In the genomic region with DNA sequence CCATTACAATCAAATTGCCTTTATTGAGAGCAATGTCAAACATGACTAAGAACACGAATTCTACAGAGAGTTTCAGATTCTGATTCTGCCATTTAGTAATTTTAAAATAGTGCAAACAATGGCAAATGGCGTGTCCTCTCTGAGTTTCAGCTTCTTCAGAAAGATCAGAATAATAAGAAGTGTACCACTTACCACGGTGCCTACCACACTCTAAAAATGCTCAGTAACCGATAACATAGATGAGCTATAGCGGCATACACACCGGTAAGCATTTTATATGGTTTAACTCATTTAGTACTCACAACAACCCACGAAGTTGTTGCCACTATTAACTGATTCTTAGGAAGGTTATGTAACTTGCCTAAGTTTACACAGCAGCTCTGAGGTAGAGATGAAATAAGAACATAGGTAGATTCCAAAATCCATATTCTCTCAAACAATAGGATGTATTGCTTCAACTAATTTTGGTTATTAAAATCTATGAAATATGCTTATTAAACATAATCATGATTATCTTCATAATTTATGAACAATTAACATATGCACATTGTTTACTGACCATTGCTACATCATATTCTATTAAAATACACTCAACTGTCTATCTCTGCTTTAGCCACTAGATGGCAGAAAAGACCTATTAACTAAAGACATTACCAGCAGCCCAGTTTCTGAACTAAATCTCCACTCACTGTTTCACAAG, we compare ENCODE assay signal across 8 cellular contexts. TPM values are rescaled to one million over a fixed set of nuclear protein-coding genes. Genes with fewer than 3 reads are reported as not detected.
A peak's percentile ranks its signal among the peaks of the same experiment; 100 is the strongest.
DNase-seq lines count a peak whose midpoint lies in the region; ATAC-seq and TF ChIP-seq lines count a peak whose summit lies in the region.

No MANE protein-coding gene starts in this region.

- 57 to 59% methylated on average over 7 of the region's 7 CpGs for WGBS in GM23248 (ENCODE audit: low coverage in 1 of 2, low lambda C conversion rate in 2 of 2, missing lambda C conversion rate in 2 of 2), 2 experiments

- TF ChIP-seq CTCF in OCI-LY1 (IDR thresholded peaks at IDR 0.05; ENCODE audit: low read length) (peak; percentile 74; the same call in 1 of the 2 replicates), mesothelial cell of epicardium (IDR thresholded peaks at IDR 0.05; ENCODE audit: unreplicated experiment) (peak; percentile 75)

- H3K4me2 ChIP-seq in GM23248 (ENCODE audit: unreplicated experiment) (no peak overlapping the region), OCI-LY1 (ENCODE audit: low read length) (no peak overlapping the region)

- H3K27me3 Mint-ChIP-seq in activated CD8-positive, alpha-beta memory T cell treated with anti-CD3 and anti-CD28 coated beads, Interleukin-2, amount 10 ng/mL, durations not matched to agents 7 days and 5 days, result no peaks in the 10 kb centered on the region
- no peaks in the 10 kb centered on the region for H3K27me3 Mint-ChIP-seq in mesothelial cell of epicardium (ENCODE audit: low read depth)

- H3K27ac ChIP-seq in GM23248, result no peak overlapping the region
- no peak overlapping the region for H3K27ac ChIP-seq in OCI-LY1 (ENCODE audit: low read depth, low read length, poor library complexity, severe bottlenecking)

- H3K79me2 ChIP-seq in GM23248 (ENCODE audit: insufficient read depth) (no peaks in the 10 kb centered on the region), OCI-LY1 (ENCODE audit: insufficient read depth, low read length) (no peaks in the 10 kb centered on the region)

- H3K9me2 ChIP-seq in GM23248 (ENCODE audit: insufficient read depth), result no peaks in the 10 kb centered on the region
- H3K9me2 ChIP-seq in OCI-LY1 (ENCODE audit: low read depth, low read length), result no peaks in the 10 kb centered on the region

- H3K4me3 Mint-ChIP-seq in activated CD8-positive, alpha-beta memory T cell treated with anti-CD3 and anti-CD28 coated beads, Interleukin-2, amount 10 ng/mL, durations not matched to agents 7 days and 5 days, result no peak overlapping the region
- H3K4me3 Mint-ChIP-seq in mesothelial cell of epicardium, result no peak overlapping the region

- H3K27me3 ChIP-seq in GM23248 (replicated peaks; ENCODE audit: insufficient read depth) (no peaks in the 10 kb centered on the region), OCI-LY1 (ENCODE audit: insufficient read depth, low read length) (no peaks in the 10 kb centered on the region)

- ATAC-seq in activated CD8-positive, alpha-beta memory T cell treated with anti-CD3 and anti-CD28 coated beads, Interleukin-2, amount 10 ng/mL, durations not matched to agents 7 days and 5 days, result peak; percentile 76

- TF ChIP-seq RAD21 in Ishikawa (IDR thresholded peaks at IDR 0.05; ENCODE audit: low read depth), result peak; percentile 78

- CTCF ChIA-PET in activated CD8-positive, alpha-beta memory T cell treated with anti-CD3 and anti-CD28 coated beads, Interleukin-2, amount 10 ng/mL, durations not matched to agents 7 days and 5 days (lab: Charles Lee), result interaction anchor here (0.7 to 2.8 kb wide), 3 partner anchors 12 to 398 kb away, joined by 3 to 20 read pairs (median 3); no protein-coding TSS in a partner anchor

- H3K36me3 ChIP-seq in GM23248 (ENCODE audit: low read depth) (no peaks in the 10 kb centered on the region), OCI-LY1 (ENCODE audit: insufficient read depth, low read length) (no peaks in the 10 kb centered on the region)

- in situ Hi-C loops in GM23248 (cut with MboI), result no loop called here

- H3K4me3 ChIP-seq in GM23248 (no peak overlapping the region), OCI-LY1 (ENCODE audit: low read depth, low read length, poor library complexity, severe bottlenecking) (no peak overlapping the region)

- no peak for DNase-seq in activated CD8-positive, alpha-beta memory T cell treated with anti-CD3 and anti-CD28 coated beads, Interleukin-2, amount 10 ng/mL, durations not matched to agents 7 days and 5 days
- DNase-seq in activated CD8-positive, alpha-beta memory T cell treated with anti-CD3 and anti-CD28 coated beads, Interleukin-2, amount 50 U/mL, for 48 hours, result no peak
- DNase-seq in GM23248, result peak; percentile 77
- DNase-seq in dermis blood vessel endothelial cell, result peak; percentile 72
- DNase-seq in mesothelial cell of epicardium (ENCODE audit: low spot score in 2 of 2, unreplicated experiment in 2 of 2), result no peak
- DNase-seq in GM19238 (ENCODE audit: insufficient read length, low spot score), result no peak

- no peak for TF ChIP-seq EP300 in Ishikawa (IDR thresholded peaks at IDR 0.05; ENCODE audit: borderline replicate concordance)

- H3K4me1 Mint-ChIP-seq in activated CD8-positive, alpha-beta memory T cell treated with anti-CD3 and anti-CD28 coated beads, Interleukin-2, amount 10 ng/mL, durations not matched to agents 7 days and 5 days, result no peaks in the 10 kb centered on the region
- no peaks in the 10 kb centered on the region for H3K4me1 Mint-ChIP-seq in mesothelial cell of epicardium

- H4K20me1 ChIP-seq in GM23248 (ENCODE audit: insufficient read depth) (no peaks in the 10 kb centered on the region), OCI-LY1 (ENCODE audit: insufficient read depth, low read length) (no peaks in the 10 kb centered on the region)

- no peak overlapping the region for H3K9ac ChIP-seq in GM23248
- no peak overlapping the region for H3K9ac ChIP-seq in OCI-LY1 (ENCODE audit: low read length)

- H2AFZ ChIP-seq in GM23248 (no peak overlapping the region), OCI-LY1 (ENCODE audit: low read length) (no peak overlapping the region)

- no peak overlapping the region for H3K27ac Mint-ChIP-seq in activated CD8-positive, alpha-beta memory T cell treated with anti-CD3 and anti-CD28 coated beads, Interleukin-2, amount 10 ng/mL, durations not matched to agents 7 days and 5 days
- no peak overlapping the region for H3K27ac Mint-ChIP-seq in mesothelial cell of epicardium

- H3K9me3 Mint-ChIP-seq in activated CD8-positive, alpha-beta memory T cell treated with anti-CD3 and anti-CD28 coated beads, Interleukin-2, amount 10 ng/mL, durations not matched to agents 7 days and 5 days (ENCODE audit: low read depth), result no peaks in the 10 kb centered on the region
- H3K9me3 Mint-ChIP-seq in mesothelial cell of epicardium, result peaks cover 4% of the 10 kb centered on the region

- H3K4me1 ChIP-seq in GM23248 (ENCODE audit: insufficient read depth), result no peaks in the 10 kb centered on the region
- H3K4me1 ChIP-seq in OCI-LY1 (ENCODE audit: insufficient read depth, low read length, severe bottlenecking), result no peaks in the 10 kb centered on the region

- no peaks in the 10 kb centered on the region for H3F3A ChIP-seq in GM23248 (ENCODE audit: insufficient read depth)
- no peaks in the 10 kb centered on the region for H3F3A ChIP-seq in OCI-LY1 (ENCODE audit: insufficient read depth, low read length)

- no peaks in the 10 kb centered on the region for H3K9me3 ChIP-seq in GM23248 (ENCODE audit: low read depth)
- H3K9me3 ChIP-seq in OCI-LY1 (ENCODE audit: low read length), result no peaks in the 10 kb centered on the region

- no peaks in the 10 kb centered on the region for H3K36me3 Mint-ChIP-seq in activated CD8-positive, alpha-beta memory T cell treated with anti-CD3 and anti-CD28 coated beads, Interleukin-2, amount 10 ng/mL, durations not matched to agents 7 days and 5 days
- no peaks in the 10 kb centered on the region for H3K36me3 Mint-ChIP-seq in mesothelial cell of epicardium

TF ChIP-seq in Ishikawa, 13 proteins besides CTCF, POLR2A, EP300 and RAD21:
- no peak for TF ChIP-seq REST (IDR thresholded peaks at IDR 0.05; ENCODE audit: low read depth)
- TF ChIP-seq TAF1 (IDR thresholded peaks at IDR 0.05; ENCODE audit: low read depth), result no peak
- TF ChIP-seq ZBTB7A (IDR thresholded peaks at IDR 0.05; ENCODE audit: low read depth), result no peak

RNA-seq across cellular contexts. Expression of gene SLC6A15, which starts 38.3 kb away (rescaled TPM):
- total RNA-seq in activated CD8-positive, alpha-beta memory T cell treated with anti-CD3 and anti-CD28 coated beads, Interleukin-2, amount 10 ng/mL, durations not matched to agents 7 days and 5 days, result not detected
- 2.6 and 3.2 TPM in 2 replicates for total RNA-seq in GM23248 (2014; rRNA removed; shearing (Covaris generic))
- 2.0 and 3.4 TPM in 2 replicates for polyA plus RNA-seq in GM23248 (2016; fragmentation: Nextera tagmentation; extraction: Ambion mirVana)
- total RNA-seq in dermis blood vessel endothelial cell, result 0.51 and 2.2 TPM in 2 replicates
- total RNA-seq in mesothelial cell of epicardium, result 9.6 to 14.5 TPM (median 9.6 TPM) in 3 replicates

Comparison
In these comparisons a context has a peak if more than half of its experiments do, and no peak if none do; other contexts are left out.
1. DNase-seq: peak in GM23248 (single experiment) and dermis blood vessel endothelial cell (single experiment); none in activated CD8-positive, alpha-beta memory T cell treated with anti-CD3 and anti-CD28 coated beads, Interleukin-2, amount 10 ng/mL, durations not matched to agents 7 days and 5 days (single experiment), activated CD8-positive, alpha-beta memory T cell treated with anti-CD3 and anti-CD28 coated beads, Interleukin-2, amount 50 U/mL, for 48 hours (single experiment), mesothelial cell of epicardium (0 of 2) and GM19238 (single experiment).